In genomic region chr20:62126141-62126540, GRCh38 we compare ENCODE assay signal across 22 cellular contexts.
"Had no signal": no experiment of that assay in that cellular context is flagged by ENCODE, and none has a peak within 500 bp of the region (broad histone marks: within the 10 kb centered on the region; RNA-seq: fewer than 3 reads in every experiment).

No MANE protein-coding gene starts in this region.

- H3K27me3 ChIP-seq: left lung, neural progenitor cell, right atrium auricular region, sigmoid colon, spleen, tibial nerve, vagina had no signal

- ATAC-seq: left cardiac atrium; left lung; mucosa of descending colon; natural killer cell treated with Interleukin-12 subunit alpha and Interleukin-12 subunit beta and Interleukin-15 and Interleukin-18, amount 100 ng/mL, for 72 hours; stimulated activated naive B cell treated with anti-CD40 and anti-IgM and Interleukin-4, amounts not matched to agents 10 μg/mL and 1 μg/mL and 100 μg/mL, for 72 hours had no signal

- H3K9me3 Mint-ChIP-seq: mesothelial cell of epicardium; naive B cell; natural killer cell treated with Interleukin-12 subunit alpha and Interleukin-12 subunit beta and Interleukin-15 and Interleukin-18, amount 100 ng/mL, for 72 hours; neural progenitor cell; stimulated activated naive B cell treated with anti-CD40 and anti-IgM and Interleukin-4, amounts not matched to agents 10 μg/mL and 1 μg/mL and 100 μg/mL, for 72 hours; stimulated activated naive CD8-positive, alpha-beta T cell treated with anti-CD3 and anti-CD28 coated beads, Interleukin-15, Interleukin-2, amounts not matched to agents 100 ng/mL and 50 ng/mL, for 24 hours had no signal

- H3K9ac ChIP-seq: neural progenitor cell had no signal

- FAIRE-seq: frontal cortex, keratinocyte had no signal

- H3K4me3 ChIP-seq: left lung, mucosa of descending colon, neural progenitor cell, prostate gland, right atrium auricular region, sigmoid colon, skin epidermis, spleen, thoracic aorta, tibial nerve, vagina had no signal

- H3K27me3 Mint-ChIP-seq: naive B cell; natural killer cell treated with Interleukin-12 subunit alpha and Interleukin-12 subunit beta and Interleukin-15 and Interleukin-18, amount 100 ng/mL, for 72 hours; stimulated activated naive B cell treated with anti-CD40 and anti-IgM and Interleukin-4, amounts not matched to agents 10 μg/mL and 1 μg/mL and 100 μg/mL, for 72 hours; stimulated activated naive CD8-positive, alpha-beta T cell treated with anti-CD3 and anti-CD28 coated beads, Interleukin-15, Interleukin-2, amounts not matched to agents 100 ng/mL and 50 ng/mL, for 24 hours had no signal

- H2AFZ ChIP-seq: neural progenitor cell had no signal

- H3K4me2 ChIP-seq: neural progenitor cell had no signal

- H3K4me3 Mint-ChIP-seq: mesothelial cell of epicardium; natural killer cell treated with Interleukin-12 subunit alpha and Interleukin-12 subunit beta and Interleukin-15 and Interleukin-18, amount 100 ng/mL, for 72 hours; neural progenitor cell; stimulated activated naive B cell treated with anti-CD40 and anti-IgM and Interleukin-4, amounts not matched to agents 10 μg/mL and 1 μg/mL and 100 μg/mL, for 72 hours; stimulated activated naive CD8-positive, alpha-beta T cell treated with anti-CD3 and anti-CD28 coated beads, Interleukin-15, Interleukin-2, amounts not matched to agents 100 ng/mL and 50 ng/mL, for 24 hours had no signal

- DNase-seq: cortex of kidney; left cardiac atrium; left lung; mesenchymal stem cell; naive B cell; nucleus accumbens; sigmoid colon; spleen; stimulated activated naive B cell treated with anti-CD40 and anti-IgM and Interleukin-4, amounts not matched to agents 10 μg/mL and 1 μg/mL and 100 μg/mL, for 72 hours had no signal

- H3K27ac Mint-ChIP-seq: mesothelial cell of epicardium; natural killer cell treated with Interleukin-12 subunit alpha and Interleukin-12 subunit beta and Interleukin-15 and Interleukin-18, amount 100 ng/mL, for 72 hours; neural progenitor cell; stimulated activated naive B cell treated with anti-CD40 and anti-IgM and Interleukin-4, amounts not matched to agents 10 μg/mL and 1 μg/mL and 100 μg/mL, for 72 hours; stimulated activated naive CD8-positive, alpha-beta T cell treated with anti-CD3 and anti-CD28 coated beads, Interleukin-15, Interleukin-2, amounts not matched to agents 100 ng/mL and 50 ng/mL, for 24 hours had no signal

- H3K27ac ChIP-seq: left lung, neural progenitor cell, prostate gland, right atrium auricular region, sigmoid colon, skin epidermis, spleen, thoracic aorta, tibial nerve, vagina had no signal

- H3K9me3 ChIP-seq: left lung, mucosa of descending colon, prostate gland, right atrium auricular region, sigmoid colon, spleen, thoracic aorta, tibial nerve, vagina had no signal
